In genomic region chr15:43515731-43516130, GRCh38 we compare ENCODE assay signal across 16 cellular contexts. TPM values are rescaled to one million over a fixed set of nuclear protein-coding genes. Genes with fewer than 3 reads are reported as not detected.
DNase-seq lines count a peak whose midpoint lies in the region; ATAC-seq, FAIRE-seq and TF ChIP-seq lines count a peak whose summit lies in the region.
"Had no signal": no experiment of that assay in that cellular context is flagged by ENCODE, and none has a peak within 500 bp of the region (broad histone marks: within the 10 kb centered on the region; RNA-seq: fewer than 3 reads in every experiment).

No MANE protein-coding gene starts in this region.

- no peak overlapping the region for H3K23ac ChIP-seq in H1 (ENCODE audit: insufficient read length)

- peaks cover 54% of the 10 kb centered on the region for H3K27me3 Mint-ChIP-seq in progenitor cell of endocrine pancreas

- H4K91ac ChIP-seq in H1 (replicated peaks; ENCODE audit: insufficient read length, low read length), result no peak overlapping the region

- CTCF ChIA-PET in H1 (lab: Charles Lee; ENCODE audit: partially characterized antibody), result interaction anchor here (0.8 to 9.4 kb wide), 13 partner anchors 8 to 261 kb away, joined by 3 to 121 read pairs (median 5); partner anchors contain the start of genes ELL3 and TP53BP1

- no peak overlapping the region for H2AK5ac ChIP-seq in H1 (ENCODE audit: low read depth, low read length)

- H3K18ac ChIP-seq in H1 (ENCODE audit: extremely low read depth, low read length), result no peak overlapping the region

- H2BK20ac ChIP-seq in H1 (ENCODE audit: low read length), result no peak overlapping the region

- H4K20me1 ChIP-seq in H1 (replicated peaks in 1 of 2; ENCODE audit: control insufficient read depth in 1 of 2, insufficient read depth in 2 of 2, low read length in 2 of 2), result peaks cover 0 to 2% of the 10 kb centered on the region in 2 experiments

- no peaks in the 10 kb centered on the region for H3K9me3 ChIP-seq in right cardiac atrium (ENCODE audit: control insufficient read depth, low read length)
- no peaks in the 10 kb centered on the region for H3K9me3 ChIP-seq in H1 (ENCODE audit: insufficient read depth in 2 of 2, low read depth in 1 of 2, low read length in 1 of 2)
- H3K9me3 ChIP-seq in psoas muscle, result no peaks in the 10 kb centered on the region

- POLR2A ChIA-PET in H1 (lab: Charles Lee; ENCODE audit: partially characterized antibody), result interaction anchor here (0.9 to 3.0 kb wide), 6 partner anchors 13 to 25 kb away, joined by 3 to 8 read pairs (median 3); partner anchors contain the start of gene TP53BP1

- no peak overlapping the region for H4K8ac ChIP-seq in H1 (ENCODE audit: extremely low read depth, insufficient read depth, low read length)

- no peaks in the 10 kb centered on the region for H3K27me3 ChIP-seq in right cardiac atrium (ENCODE audit: control insufficient read depth, insufficient read depth)
- H3K27me3 ChIP-seq in H1 (replicated peaks in 1 of 4; ENCODE audit: control insufficient read depth in 3 of 4, extremely low read depth in 1 of 4, insufficient read depth in 3 of 4, low read length in 3 of 4), result peaks cover 4 to 50% (median 35%) of the 10 kb centered on the region in 4 experiments
- peaks cover 0 to 1% (median 0%) of the 10 kb centered on the region in 3 donors for H3K27me3 ChIP-seq in psoas muscle (ENCODE audit: insufficient read depth in 3 of 3, low read length in 2 of 3)

- H3K4me1 Mint-ChIP-seq in progenitor cell of endocrine pancreas (ENCODE audit: low read depth), result peaks cover 25% of the 10 kb centered on the region

- H4K5ac ChIP-seq in H1 (ENCODE audit: insufficient read length, low read depth, low read length), result no peak overlapping the region

- H3K79me2 ChIP-seq in H1 (ENCODE audit: control insufficient read depth in 1 of 2, insufficient read depth in 2 of 2, low read length in 2 of 2), result no peaks in the 10 kb centered on the region

- H3K23me2 ChIP-seq in H1 (ENCODE audit: low read depth, low read length), result peaks cover 20% of the 10 kb centered on the region

- no peak overlapping the region for H2BK15ac ChIP-seq in H1 (ENCODE audit: low read length)

- no peak overlapping the region for H2BK5ac ChIP-seq in H1 (ENCODE audit: low read depth, low read length)

- peak overlapping the region; percentile 48 to 78; a peak in 2 of 4 replicates for H3K4me2 ChIP-seq in H1 (ENCODE audit: insufficient read depth in 1 of 2, low read depth in 2 of 2, low read length in 2 of 2)

- TF ChIP-seq CTCF in H1 (IDR thresholded peaks at IDR 0.05; ENCODE audit: control extremely low read depth in 1 of 3, insufficient read depth in 1 of 3, low read depth in 1 of 3, low read length in 3 of 3) (no peak), progenitor cell of endocrine pancreas (IDR thresholded peaks at IDR 0.05; ENCODE audit: unreplicated experiment) (no peak), psoas muscle (IDR thresholded peaks at IDR 0.05) (no peak)

- H2AFZ ChIP-seq in H1 (ENCODE audit: low read length), result 0 out of 2 replicates have a peak overlapping the region, but pooled peaks have one; percentile 74

- TF ChIP-seq RAD21 in H1 (IDR thresholded peaks at IDR 0.05 in 1 of 2, conservative IDR thresholded peaks at IDR 0.05 in 1 of 2; ENCODE audit: low read depth in 2 of 2, low read length in 2 of 2), result no peak

- no peaks in the 10 kb centered on the region for H3K9me3 Mint-ChIP-seq in progenitor cell of endocrine pancreas (ENCODE audit: low read depth)
- H3K9me3 Mint-ChIP-seq: naive B cell; stimulated activated naive CD8-positive, alpha-beta T cell treated with anti-CD3 and anti-CD28 coated beads, Interleukin-15, amount 100 ng/mL, for 72 hours had no signal

- TF ChIP-seq EP300 in H1 (IDR thresholded peaks at IDR 0.05; ENCODE audit: borderline replicate concordance in 1 of 2, low read depth in 2 of 2, low read length in 2 of 2), result no peak

- no peak overlapping the region for H2BK12ac ChIP-seq in H1 (ENCODE audit: low read depth, low read length)

- no peak for FAIRE-seq in H1 (lab: Jason Lieb, UNC)

- WGBS in right cardiac atrium, result 33% methylated on average over 2 of the region's 2 CpGs
- WGBS in H1 (ENCODE audit: extremely low coverage in 1 of 2, insufficient coverage in 1 of 2, insufficient read length in 1 of 2, insufficient replicate concordance in 2 of 2, low coverage in 1 of 2, low lambda C conversion rate in 2 of 2, missing lambda C conversion rate in 1 of 2), 2 experiments, result 59% methylated on average over 2 of the region's 2 CpGs; no CpG with 5 or more reads in 1 of the 2 experiments
- 35 to 37% (median 37%) methylated on average over 2 of the region's 2 CpGs for WGBS in psoas muscle, 3 donors

- no peak overlapping the region for H3K4me3 ChIP-seq in right cardiac atrium (ENCODE audit: low read length)
- peak overlapping the region in 1 of 4 experiments; percentile 72; a peak in 1 of 8 replicates for H3K4me3 ChIP-seq in H1 (ENCODE audit: extremely low read depth in 1 of 4, insufficient read depth in 2 of 4, low read depth in 3 of 4, low read length in 4 of 4)
- H3K4me3 ChIP-seq in psoas muscle, result no peak overlapping the region
- H3K4me3 ChIP-seq: skin epidermis had no signal

- no peak overlapping the region for H3K4me3 Mint-ChIP-seq in progenitor cell of endocrine pancreas (ENCODE audit: low read depth)
- H3K4me3 Mint-ChIP-seq: stimulated activated naive CD8-positive, alpha-beta T cell treated with anti-CD3 and anti-CD28 coated beads, Interleukin-15, amount 100 ng/mL, for 72 hours had no signal

- peaks cover 5% of the 10 kb centered on the region for H3K4me1 ChIP-seq in right cardiac atrium (ENCODE audit: control insufficient read depth, insufficient read depth, low read length)
- H3K4me1 ChIP-seq in H1 (replicated peaks in 1 of 4; ENCODE audit: control insufficient read depth in 3 of 4, insufficient read depth in 4 of 4, low read length in 3 of 4), result peaks cover 11 to 32% (median 16%) of the 10 kb centered on the region in 4 experiments; a peak in 6 of 7 replicates
- peaks cover 22% of the 10 kb centered on the region for H3K4me1 ChIP-seq in psoas muscle

- H3K9ac ChIP-seq in H1 (replicated peaks in 1 of 4; ENCODE audit: extremely low read depth in 1 of 4, low read depth in 3 of 4, low read length in 3 of 4), result no peak overlapping the region; a peak in 1 of 7 replicates

- no peak overlapping the region for H3K27ac Mint-ChIP-seq in progenitor cell of endocrine pancreas
- H3K27ac Mint-ChIP-seq: stimulated activated naive CD8-positive, alpha-beta T cell treated with anti-CD3 and anti-CD28 coated beads, Interleukin-15, amount 100 ng/mL, for 72 hours had no signal

- ATAC-seq in right cardiac atrium (no peak), left ventricle myocardium superior (no peak), GM21367 (IDR thresholded peaks at IDR 0.05; ENCODE audit: unreplicated experiment) (no peak), GM21737 (IDR thresholded peaks at IDR 0.05; ENCODE audit: unreplicated experiment) (no peak), psoas muscle (no peak)
- ATAC-seq: stimulated activated naive CD8-positive, alpha-beta T cell treated with anti-CD3 and anti-CD28 coated beads, Interleukin-15, amount 100 ng/mL, for 72 hours had no signal

- no peak overlapping the region for H3K14ac ChIP-seq in H1 (ENCODE audit: insufficient read length)

- H3K27ac ChIP-seq in right cardiac atrium (ENCODE audit: low read length), result peak overlapping the region; percentile 55
- H3K27ac ChIP-seq in H1 (ENCODE audit: low read depth, low read length), result no peak overlapping the region
- no peak overlapping the region for H3K27ac ChIP-seq in psoas muscle

- no peak for TF ChIP-seq POLR2A in H1 (IDR thresholded peaks at IDR 0.05; ENCODE audit: control extremely low read depth in 1 of 2, low read depth in 2 of 2, low read length in 2 of 2)

- H2BK120ac ChIP-seq in H1 (replicated peaks; ENCODE audit: low read depth, low read length), result no peak overlapping the region

- H3K4ac ChIP-seq in H1 (replicated peaks; ENCODE audit: insufficient read length, low read depth, low read length), result no peak overlapping the region

- no peaks in the 10 kb centered on the region for H3K36me3 Mint-ChIP-seq in progenitor cell of endocrine pancreas (ENCODE audit: insufficient read depth)
- H3K36me3 Mint-ChIP-seq: naive B cell had no signal

- no peaks in the 10 kb centered on the region for H3K79me1 ChIP-seq in H1 (ENCODE audit: low read depth, low read length)

- intact Hi-C loops in right cardiac atrium (cut with DNase I) (no loop called here), left ventricle myocardium superior (cut with micrococcal nuclease) (no loop called here), psoas muscle (cut with DNase I) (no loop called here)

- H3K36me3 ChIP-seq in H1 (ENCODE audit: control insufficient read depth in 2 of 4, insufficient read depth in 4 of 4, low read length in 3 of 4), result no peaks in the 10 kb centered on the region
- H3K36me3 ChIP-seq in psoas muscle (ENCODE audit: insufficient read depth in 1 of 2, low read depth in 1 of 2), result peaks cover 0 to 3% of the 10 kb centered on the region in 2 donors

- peak in 1 of 3 donors; percentile 48 for DNase-seq in right cardiac atrium
- no peak for DNase-seq in left ventricle myocardium superior
- no peak for DNase-seq in H1 (ENCODE audit: low read depth in 1 of 2, low spot score in 2 of 2)
- DNase-seq in pons (ENCODE audit: low spot score), result peak; percentile 26
- no peak for DNase-seq in progenitor cell of endocrine pancreas (ENCODE audit: low spot score, unreplicated experiment)
- DNase-seq in psoas muscle, result no peak
- DNase-seq: activated effector memory CD4-positive, alpha-beta T cell treated with Interleukin-2 at 50 U/mL for 16 hours; AML-193; DMS 273 treated with DMSO at 0.1 percent for 48 hours; naive B cell; NCI-H2029; SIG-M5; stimulated activated naive CD8-positive, alpha-beta T cell treated with anti-CD3 and anti-CD28 coated beads, Interleukin-15, amount 100 ng/mL, for 72 hours had no signal

- H3K56ac ChIP-seq in H1 (replicated peaks; ENCODE audit: insufficient read length, low read depth, low read length), result no peak overlapping the region

RNA-seq across cellular contexts. Expression of gene MAP1A, which starts 1.7 kb away (rescaled TPM):
- total RNA-seq in right cardiac atrium (10 to 100 TPM; 39.5 to 87.6 (median 58.9) TPM), left ventricle myocardium superior (13.0 TPM), progenitor cell of endocrine pancreas (4.7 and 5.2 TPM in 2 replicates), psoas muscle (10 to 100 TPM in 1 of 4 donors, 1 to 10 TPM in 3; 2.7 to 25.1 (median 7.9) TPM)
- polyA plus RNA-seq in right cardiac atrium (29.7 TPM), H1 (2011; rRNA removed) (0.57 and 0.80 TPM in 2 replicates), psoas muscle (1 to 10 TPM in 2 of 3 donors, under 1 TPM in 1; 0.63 to 1.7 (median 1.3) TPM)
- 2.4 and 3.4 TPM in 2 replicates for total RNA-seq in H1 (2021; fragmentation: NEBNext Ultra II Directional; extraction: Animal tissue kit (Norgen Biotek cat#: 25700))
- polyA plus RNA-seq in H1 (2011; cell fraction: cytosol; rRNA removed), result 0.37 TPM
- 1.2 TPM for polyA plus RNA-seq in H1 (2011; cell fraction: nucleus; rRNA removed)
- polyA plus RNA-seq in H1 (2012, experiment 1 of 2), result 2.0 to 2.3 TPM (median 2.2 TPM) in 4 replicates
- polyA plus RNA-seq in H1 (2012, experiment 2 of 2), result 0.56 TPM
- polyA plus RNA-seq in H1 (2013, experiment 1 of 2), result 0.53 TPM
- polyA plus RNA-seq in H1 (2013, experiment 2 of 2), result 0.42 TPM
- polyA minus RNA-seq in H1 (2011; rRNA and poly(A)+ RNA removed), result 3.9 and 6.0 TPM in 2 replicates
- polyA minus RNA-seq in H1 (2011; cell fraction: cytosol; rRNA and poly(A)+ RNA removed), result 2.5 TPM
- 2.4 TPM for polyA minus RNA-seq in H1 (2011; cell fraction: nucleus; rRNA and poly(A)+ RNA removed)

RNA-seq across cellular contexts. Expression of gene TP53BP1, which starts 22.8 kb away (rescaled TPM):
- total RNA-seq in right cardiac atrium, result 10 to 100 TPM; 30.4 to 44.4 (median 36.7) TPM
- 14.6 TPM for polyA plus RNA-seq in right cardiac atrium
- 25.3 TPM for total RNA-seq in left ventricle myocardium superior
- total RNA-seq in H1 (2021; fragmentation: NEBNext Ultra II Directional; extraction: Animal tissue kit (Norgen Biotek cat#: 25700)), result 63.6 and 68.5 TPM in 2 replicates
- polyA plus RNA-seq in H1 (2011; rRNA removed), result 24.8 and 34.1 TPM in 2 replicates
- 49.1 TPM for polyA plus RNA-seq in H1 (2011; cell fraction: cytosol; rRNA removed)
- polyA plus RNA-seq in H1 (2011; cell fraction: nucleus; rRNA removed), result 85.7 TPM
- 55.5 to 63.8 TPM (median 58.5 TPM) in 4 replicates for polyA plus RNA-seq in H1 (2012, experiment 1 of 2)
- polyA plus RNA-seq in H1 (2012, experiment 2 of 2), result 2.5 TPM
- polyA plus RNA-seq in H1 (2013, experiment 1 of 2), result 23.1 TPM
- polyA plus RNA-seq in H1 (2013, experiment 2 of 2), result 20.2 TPM
- polyA minus RNA-seq in H1 (2011; rRNA and poly(A)+ RNA removed), result 129 and 168 TPM in 2 replicates
- 50.2 TPM for polyA minus RNA-seq in H1 (2011; cell fraction: cytosol; rRNA and poly(A)+ RNA removed)
- 116 TPM for polyA minus RNA-seq in H1 (2011; cell fraction: nucleus; rRNA and poly(A)+ RNA removed)
- total RNA-seq in progenitor cell of endocrine pancreas, result 121 and 138 TPM in 2 replicates
- 10 to 100 TPM; 11.6 to 31.3 (median 24.2) TPM for total RNA-seq in psoas muscle
- polyA plus RNA-seq in psoas muscle, result 10 to 100 TPM in 2 of 3 donors, 1 to 10 TPM in 1; 7.4 to 13.9 (median 12.8) TPM
